Comparison of ENCODE assay signal across 35 cellular contexts in the genomic region with DNA sequence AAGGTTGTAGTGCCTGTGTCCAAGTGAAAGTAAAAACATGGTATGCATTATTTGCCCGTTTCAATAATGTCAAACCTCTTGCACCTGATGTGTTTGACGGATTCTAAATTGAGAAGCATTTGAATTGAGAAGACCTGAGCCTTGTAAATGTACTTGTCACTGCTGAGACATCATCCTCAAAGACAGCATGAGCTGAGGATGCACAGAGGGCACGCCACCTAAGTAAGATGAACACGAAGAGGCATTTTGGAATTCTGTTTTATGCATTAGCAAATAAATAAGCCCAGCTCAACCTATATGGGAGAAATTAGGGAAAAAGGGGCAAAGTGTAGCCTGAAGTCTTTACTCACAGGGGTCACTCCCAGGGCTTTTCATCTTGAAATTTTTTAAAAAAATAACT.
"Had no signal": no experiment of that assay in that cellular context is flagged by ENCODE, and none has a peak within 500 bp of the region (broad histone marks: within the 10 kb centered on the region; RNA-seq: fewer than 3 reads in every experiment).

No MANE protein-coding gene starts in this region.

- H3K27ac ChIP-seq: KMS-11 had no signal

- H3K4me2 ChIP-seq: KMS-11 had no signal

- H3K36me3 ChIP-seq: MG63 had no signal

- DNase-seq: Karpas-422, Kasumi-1, KBM-7, KG1, MG63, MM.1S, MV-4-11, NCI-H1048, NCI-H1092, NCI-H1092 treated with DMSO at 0.1 percent for 48 hours, NCI-H1105, NCI-H1105 treated with DMSO at 0.1 percent for 48 hours, NCI-H1417, NCI-H1417 treated with DMSO at 0.1 percent for 48 hours, NCI-H1436, NCI-H1436 treated with DMSO at 0.1 percent for 48 hours, NCI-H146, NCI-H1694, NCI-H1694 treated with DMSO at 0.1 percent for 48 hours, NCI-H187, NCI-H187 treated with DMSO at 0.1 percent for 48 hours, NCI-H1930, NCI-H2029, NCI-H2029 treated with DMSO at 0.1 percent for 48 hours, NCI-H2081, NCI-H2081 treated with DMSO at 0.1 percent for 48 hours, NCI-H2107, NCI-H2171, NCI-H2171 treated with DMSO at 0.1 percent for 48 hours, NCI-H2227 treated with DMSO at 0.1 percent for 48 hours, NCI-H226, NCI-H345, NCI-H446, NCI-H446 treated with DMSO at 0.1 percent for 48 hours had no signal

- H3K9me3 ChIP-seq: MG63 had no signal

- H3K27me3 ChIP-seq: MG63 had no signal

- H3K4me3 ChIP-seq: MG63 had no signal

- H3K9ac ChIP-seq: KMS-11 had no signal
